12 cellular contexts compared by ENCODE assay signal in genomic region chr10:132628966-132629900, GRCh38.
DNase-seq lines count a peak whose midpoint lies in the region; ATAC-seq and TF ChIP-seq lines count a peak whose summit lies in the region.
"Had no signal": no experiment of that assay in that cellular context is flagged by ENCODE, and none has a peak within 500 bp of the region (broad histone marks: within the 10 kb centered on the region; RNA-seq: fewer than 3 reads in every experiment).

No MANE protein-coding gene starts in this region.

- TF ChIP-seq CTCF in right atrium auricular region (IDR thresholded peaks at IDR 0.05) = no peak

- H3K9me3 ChIP-seq in right atrium auricular region = no peaks in the 10 kb centered on the region

- intact Hi-C loops in sciatic nerve (cut with DNase I) = no loop called here

- H3K36me3 Mint-ChIP-seq in activated naive CD8-positive, alpha-beta T cell = peaks cover 2% of the 10 kb centered on the region
- no peaks in the 10 kb centered on the region for H3K36me3 Mint-ChIP-seq in activated naive CD8-positive, alpha-beta T cell treated with anti-CD3 and anti-CD28 coated beads for 36 hours

- peak overlapping the region; percentile 28 for H3K27ac Mint-ChIP-seq in activated naive CD8-positive, alpha-beta T cell
- no peak overlapping the region for H3K27ac Mint-ChIP-seq in activated naive CD8-positive, alpha-beta T cell treated with anti-CD3 and anti-CD28 coated beads for 36 hours
- H3K27ac Mint-ChIP-seq: endodermal cell had no signal

- H3K4me1 ChIP-seq in right atrium auricular region = peaks cover 0 to 90% of the 10 kb centered on the region in 2 donors

- peak overlapping the region; percentile 94 to 95 for H3K27ac ChIP-seq in right atrium auricular region

- no peak overlapping the region for H3K4me3 Mint-ChIP-seq in activated naive CD8-positive, alpha-beta T cell
- H3K4me3 Mint-ChIP-seq in activated naive CD8-positive, alpha-beta T cell treated with anti-CD3 and anti-CD28 coated beads for 36 hours = no peak overlapping the region
- H3K4me3 Mint-ChIP-seq: endodermal cell had no signal

- no peaks in the 10 kb centered on the region for H3K27me3 ChIP-seq in right atrium auricular region

- H3K9me3 Mint-ChIP-seq in activated naive CD8-positive, alpha-beta T cell (ENCODE audit: low read depth) = no peaks in the 10 kb centered on the region
- no peaks in the 10 kb centered on the region for H3K9me3 Mint-ChIP-seq in activated naive CD8-positive, alpha-beta T cell treated with anti-CD3 and anti-CD28 coated beads for 36 hours
- H3K9me3 Mint-ChIP-seq: endodermal cell had no signal

- no peaks in the 10 kb centered on the region for H3K36me3 ChIP-seq in right atrium auricular region

- H3K4me3 ChIP-seq in right atrium auricular region = no peak overlapping the region

- DNase-seq in activated naive CD8-positive, alpha-beta T cell treated with anti-CD3 and anti-CD28 coated beads for 36 hours = no peak
- DNase-seq in right atrium auricular region (ENCODE audit: low spot score) = no peak
- DNase-seq in sciatic nerve (ENCODE audit: low spot score) = peak; percentile 44
- no peak for DNase-seq in DMS153 treated with DMSO at 0.1 percent for 48 hours (lab: John Stamatoyannopoulos, UW; ENCODE audit: unreplicated experiment)
- no peak for DNase-seq in HCEC 1CT
- no peak for DNase-seq in pons (ENCODE audit: low spot score)
- DNase-seq in NCI-H2196 (lab: John Stamatoyannopoulos, UW; ENCODE audit: unreplicated experiment) = no peak
- DNase-seq: endodermal cell, mammary epithelial cell, NCI-H187 treated with DMSO at 0.1 percent for 48 hours, NCI-H82 had no signal

- peaks cover 41% of the 10 kb centered on the region for H3K4me1 Mint-ChIP-seq in activated naive CD8-positive, alpha-beta T cell (ENCODE audit: low read depth)
- peaks cover 31% of the 10 kb centered on the region for H3K4me1 Mint-ChIP-seq in activated naive CD8-positive, alpha-beta T cell treated with anti-CD3 and anti-CD28 coated beads for 36 hours

- H3K27me3 Mint-ChIP-seq in activated naive CD8-positive, alpha-beta T cell = no peaks in the 10 kb centered on the region
- H3K27me3 Mint-ChIP-seq in activated naive CD8-positive, alpha-beta T cell treated with anti-CD3 and anti-CD28 coated beads for 36 hours = no peaks in the 10 kb centered on the region

- no peak for ATAC-seq in sciatic nerve
